Comparison of ENCODE assay signal across 9 cellular contexts in genomic region chr3:48112813-48113212, GRCh38.
DNase-seq lines count a peak whose midpoint lies in the region; ATAC-seq and TF ChIP-seq lines count a peak whose summit lies in the region.
"Had no signal": no experiment of that assay in that cellular context is flagged by ENCODE, and none has a peak within 500 bp of the region (broad histone marks: within the 10 kb centered on the region; RNA-seq: fewer than 3 reads in every experiment).

No MANE protein-coding gene starts in this region.

- peak overlapping the region; percentile 7; the same call in 1 of the 2 replicates for H3K4me3 ChIP-seq in GM12864 (ENCODE audit: low read depth, low read length)
- no peak overlapping the region for H3K4me3 ChIP-seq in HAP-1
- H3K4me3 ChIP-seq in naive thymus-derived CD4-positive, alpha-beta T cell (ENCODE audit: low read length) = no peak overlapping the region
- H3K4me3 ChIP-seq in lower leg skin (ENCODE audit: low read depth, poor library complexity, severe bottlenecking) = no peak overlapping the region

- peak overlapping the region in 6 of 10 donors; percentile 6 to 67 (median 39) for H3K4me3 Mint-ChIP-seq in naive thymus-derived CD4-positive, alpha-beta T cell

- CTCF ChIA-PET in naive thymus-derived CD4-positive, alpha-beta T cell (lab: Charles Lee) = interaction anchor here (0.6 kb wide), 1 partner anchor 289 kb away, joined by 4 read pairs; no protein-coding TSS in a partner anchor

- peaks cover 7% of the 10 kb centered on the region for H3K4me1 ChIP-seq in HAP-1
- H3K4me1 ChIP-seq in naive thymus-derived CD4-positive, alpha-beta T cell (ENCODE audit: control insufficient read depth in 2 of 2, insufficient read depth in 2 of 2, low read length in 2 of 2) = peaks cover 0 to 6% of the 10 kb centered on the region in 2 donors

- TF ChIP-seq POLR2A in lower leg skin (IDR thresholded peaks at IDR 0.05) = no peak

- H3K9me3 ChIP-seq in HAP-1 = peaks cover 5% of the 10 kb centered on the region; the same call in 1 of the 2 replicates
- H3K9me3 ChIP-seq in naive thymus-derived CD4-positive, alpha-beta T cell (ENCODE audit: control insufficient read depth in 2 of 3, low read length in 3 of 3) = peaks cover 0 to 6% (median 5%) of the 10 kb centered on the region in 3 experiments

- peak; percentile 36; the same call in 1 of the 3 replicates for ATAC-seq in SK-N-SH treated with all-trans-retinoic acid at 6 μM for 48 hours
- peak; percentile 16 for ATAC-seq in naive thymus-derived CD4-positive, alpha-beta T cell
- ATAC-seq: Panc1 had no signal

- 80 to 82% methylated on average over 1 of the region's 1 CpG for WGBS in lower leg skin, 2 donors

- H3K36me3 Mint-ChIP-seq in naive thymus-derived CD4-positive, alpha-beta T cell = no peaks in the 10 kb centered on the region

- no peaks in the 10 kb centered on the region for H3K27me3 ChIP-seq in HAP-1 (ENCODE audit: low read depth)
- no peaks in the 10 kb centered on the region for H3K27me3 ChIP-seq in naive thymus-derived CD4-positive, alpha-beta T cell (ENCODE audit: control insufficient read depth in 2 of 2, insufficient read depth in 2 of 2, low read length in 2 of 2)

- DNase-seq in GM12864 (ENCODE audit: low read depth) = no peak
- peak; percentile 47 to 51 for DNase-seq in HAP-1 (ENCODE audit: low spot score in 2 of 2)
- DNase-seq in naive thymus-derived CD4-positive, alpha-beta T cell = no peak
- no peak for DNase-seq in lower leg skin (ENCODE audit: low spot score in 2 of 2)
- DNase-seq in DMS153 treated with DMSO at 0.1 percent for 48 hours (lab: John Stamatoyannopoulos, UW; ENCODE audit: unreplicated experiment) = no peak
- DNase-seq in MV-4-11 (lab: John Stamatoyannopoulos, UW) = no peak
- DNase-seq: amniotic stem cell had no signal

- peaks cover 6 to 18% (median 8%) of the 10 kb centered on the region in 7 donors for H3K4me1 Mint-ChIP-seq in naive thymus-derived CD4-positive, alpha-beta T cell

- in situ Hi-C loops in HAP-1 (cut with MboI; ENCODE audit: low sequenced_read_pairs) = no loop called here

- peak overlapping the region; percentile 17 to 83 (median 65) for H3K27ac Mint-ChIP-seq in naive thymus-derived CD4-positive, alpha-beta T cell

- H3K9me3 Mint-ChIP-seq in naive thymus-derived CD4-positive, alpha-beta T cell = peaks cover 0 to 11% (median 0%) of the 10 kb centered on the region in 11 donors

- H3K36me3 ChIP-seq in HAP-1 (replicated peaks) = no peaks in the 10 kb centered on the region
- H3K36me3 ChIP-seq in naive thymus-derived CD4-positive, alpha-beta T cell (ENCODE audit: control insufficient read depth in 2 of 3, insufficient read depth in 3 of 3, low read length in 3 of 3) = no peaks in the 10 kb centered on the region

- TF ChIP-seq CTCF in GM12864 (IDR thresholded peaks at IDR 0.05; ENCODE audit: low read depth, low read length, missing control alignments) = no peak
- TF ChIP-seq CTCF in lower leg skin (IDR thresholded peaks at IDR 0.05) = no peak

- no peaks in the 10 kb centered on the region for H3K27me3 Mint-ChIP-seq in naive thymus-derived CD4-positive, alpha-beta T cell

- POLR2A ChIA-PET in naive thymus-derived CD4-positive, alpha-beta T cell (lab: Charles Lee) = no interaction called here

- intact Hi-C loops in naive thymus-derived CD4-positive, alpha-beta T cell (cut with micrococcal nuclease) = loop anchor here in 1 of 2 donors (1.0 kb wide), 1 partner anchor 24 kb away; no protein-coding TSS in a partner anchor
- intact Hi-C loops in lower leg skin (cut with DNase I; ENCODE audit: low total_unique reads) = no loop called here

- peak overlapping the region; percentile 51 for H3K27ac ChIP-seq in naive thymus-derived CD4-positive, alpha-beta T cell (ENCODE audit: low read depth, low read length)

TF ChIP-seq in SK-N-SH treated with all-trans-retinoic acid at 6 μM for 48 hours, 23 proteins besides CTCF, POLR2A, EP300 and RAD21:
- TF ChIP-seq RARB (CRISPR knock-in tag; IDR thresholded peaks at IDR 0.05) = no peak
- TF ChIP-seq ZFP30 (CRISPR knock-in tag; IDR thresholded peaks at IDR 0.05) = no peak
- no peak for TF ChIP-seq PPARA (CRISPR knock-in tag; IDR thresholded peaks at IDR 0.05; ENCODE audit: borderline replicate concordance)
- no peak for TF ChIP-seq ESRRG (CRISPR knock-in tag; IDR thresholded peaks at IDR 0.05)
- TF ChIP-seq ZNF565 (CRISPR knock-in tag; conservative IDR thresholded peaks at IDR 0.05; ENCODE audit: low read depth) = no peak
- no peak for TF ChIP-seq PATZ1 (CRISPR knock-in tag; IDR thresholded peaks at IDR 0.05; ENCODE audit: borderline replicate concordance)
- no peak for TF ChIP-seq ZNF70 (CRISPR knock-in tag; IDR thresholded peaks at IDR 0.05)
- no peak for TF ChIP-seq SNAI2 (CRISPR knock-in tag; IDR thresholded peaks at IDR 0.05)
- no peak for TF ChIP-seq GLIS3 (CRISPR knock-in tag; IDR thresholded peaks at IDR 0.05)
- TF ChIP-seq ARNTL (CRISPR knock-in tag; IDR thresholded peaks at IDR 0.05; ENCODE audit: borderline replicate concordance, low read depth) = no peak
- no peak for TF ChIP-seq TOX (CRISPR knock-in tag; IDR thresholded peaks at IDR 0.05; ENCODE audit: borderline replicate concordance)
- TF ChIP-seq ZFP3 (CRISPR knock-in tag; IDR thresholded peaks at IDR 0.05) = no peak
- no peak for TF ChIP-seq ISL1 (CRISPR knock-in tag; IDR thresholded peaks at IDR 0.05)
- TF ChIP-seq CSRNP3 (CRISPR knock-in tag; IDR thresholded peaks at IDR 0.05) = no peak

Comparison
In these comparisons a context has a peak if more than half of its experiments do, and no peak if none do; other contexts are left out.
1. DNase-seq: peak in HAP-1 (2 of 2); none in GM12864 (single experiment), naive thymus-derived CD4-positive, alpha-beta T cell (0 of 9), lower leg skin (0 of 2), DMS153 treated with DMSO at 0.1 percent for 48 hours (single experiment) and MV-4-11 (single experiment).